ENCODE assay signal across 1 cellular context in genomic region chr3:43388909-43389308, GRCh38.
TF ChIP-seq lines count a peak whose summit lies in the region.

No MANE protein-coding gene starts in this region.

TF ChIP-seq in K562, 482 proteins besides CTCF, POLR2A, EP300 and RAD21 (continued from another document):
- 0 out of 4 replicates have a peak, but pooled peaks of 1 of the 2 experiments have one; percentile 4 for TF ChIP-seq MNT (conservative IDR thresholded peaks at IDR 0.05)
- TF ChIP-seq BACH1 (tag; IDR thresholded peaks at IDR 0.05) = 0 out of 2 replicates have a peak, but pooled peaks have one; percentile 29
- TF ChIP-seq CEBPB (tag; IDR thresholded peaks at IDR 0.05) = peak; percentile 30; the same call in 1 of the 2 replicates
- TF ChIP-seq CREM (IDR thresholded peaks at IDR 0.05; ENCODE audit: low read depth) = no peak
- TF ChIP-seq CREB5 (CRISPR knock-in tag; IDR thresholded peaks at IDR 0.05) = 0 out of 2 replicates have a peak, but pooled peaks have one; percentile 19
- TF ChIP-seq FUS (optimal IDR thresholded peaks at IDR 0.05; ENCODE audit: low read depth, low read length) = no peak
- TF ChIP-seq ZNF589 (CRISPR knock-in tag; IDR thresholded peaks at IDR 0.05; ENCODE audit: low read depth) = peak; percentile 10; the same call in 1 of the 2 replicates
